Comparison of ENCODE assay signal across 1 cellular context in the genomic region with DNA sequence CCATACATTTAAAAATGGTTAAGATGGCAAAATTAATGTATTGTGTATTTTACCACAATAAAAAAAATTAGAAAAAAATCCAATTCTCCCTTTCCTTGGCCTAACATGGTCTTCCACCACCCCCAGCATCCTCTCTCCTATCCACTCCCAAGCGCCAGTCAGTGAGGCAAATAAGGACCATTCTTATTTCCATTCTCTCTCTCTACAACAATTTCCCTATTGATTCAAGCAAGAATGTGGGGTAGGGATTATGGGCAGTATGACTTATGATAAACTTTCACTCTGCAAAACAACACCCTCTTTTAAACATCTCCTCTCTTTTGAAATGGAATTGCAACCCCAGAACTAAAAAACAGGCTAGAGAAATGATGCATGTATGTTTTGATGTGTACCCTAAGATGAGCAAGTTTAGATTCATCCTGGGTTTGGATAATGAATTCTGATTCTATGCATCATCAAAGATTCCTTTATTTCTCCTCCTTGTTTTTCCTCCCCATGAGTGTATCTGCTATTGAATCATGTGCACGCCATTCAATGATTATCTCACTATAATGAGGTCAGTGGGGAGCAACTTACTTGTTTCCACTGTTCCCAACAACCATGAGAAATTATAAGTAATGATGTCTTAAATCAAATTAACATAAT.
TF ChIP-seq lines count a peak whose summit lies in the region.

No MANE protein-coding gene starts in this region.

TF ChIP-seq in HepG2, 621 proteins besides CTCF, POLR2A, EP300 and RAD21 (continued from another document):
- TF ChIP-seq POGZ (CRISPR knock-in tag; IDR thresholded peaks at IDR 0.05), result no peak
- TF ChIP-seq ZNF850 (CRISPR knock-in tag; conservative IDR thresholded peaks at IDR 0.05), result no peak
- no peak for TF ChIP-seq ZNF644 (CRISPR knock-in tag; IDR thresholded peaks at IDR 0.05; ENCODE audit: low read depth)
TF ChIP-seq in HepG2: peak in this region for 0.
